In genomic region chr1:29591601-29592260, GRCh38 we compare ENCODE assay signal across 24 cellular contexts.
"Had no signal": no experiment of that assay in that cellular context is flagged by ENCODE, and none has a peak within 500 bp of the region (broad histone marks: within the 10 kb centered on the region; RNA-seq: fewer than 3 reads in every experiment).

No MANE protein-coding gene starts in this region.

- H3K4me1 ChIP-seq: breast epithelium, left lung, pancreas, psoas muscle, right atrium auricular region, spleen, testis had no signal

- FAIRE-seq: colon, pancreas, TTC549 had no signal

- H3K27me3 ChIP-seq: breast epithelium, pancreas, right atrium auricular region, testis had no signal

- ATAC-seq: activated CD8-positive, alpha-beta T cell treated with anti-CD3 and anti-CD28 coated beads for 36 hours; activated T-cell treated with anti-CD3 and anti-CD28 coated beads, Interleukin-2, amount 50 U/mL, for 4 hours; left lung; pancreas; psoas muscle had no signal

- H3K27ac ChIP-seq: breast epithelium, left lung, neutrophil, pancreas, psoas muscle, right atrium auricular region, spleen, testis, WERI-Rb-1 had no signal

- H3K9me3 ChIP-seq: breast epithelium, left lung, neutrophil, pancreas, psoas muscle, right atrium auricular region, spleen, testis had no signal

- H3K36me3 ChIP-seq: breast epithelium, left lung, neutrophil, pancreas, right atrium auricular region, spleen, WERI-Rb-1 had no signal

- H3K4me3 ChIP-seq: breast epithelium, left lung, pancreas, psoas muscle, right atrium auricular region, spleen, testis had no signal

- DNase-seq: activated CD4-positive, alpha-beta T cell treated with anti-CD3 and anti-CD28 coated beads, Interleukin-2, amount 10 ng/mL, durations not matched to agents 7 days and 5 days; activated CD4-positive, CD25-positive, alpha-beta regulatory T cell treated with anti-CD3 and anti-CD28 coated beads, Interleukin-2, amount 50 U/mL, for 72 hours; activated CD8-positive, alpha-beta T cell treated with anti-CD3 and anti-CD28 coated beads for 36 hours; activated naive CD4-positive, alpha-beta T cell; activated naive CD8-positive, alpha-beta T cell treated with anti-CD3 and anti-CD28 coated beads for 36 hours; activated T-cell treated with anti-CD3 and anti-CD28 coated beads, Interleukin-2, amount 50 U/mL, for 4 hours; foreskin fibroblast; left lung; midbrain; natural killer cell; pancreas; psoas muscle; spleen; stimulated activated CD4-positive, alpha-beta T cell treated with anti-CD3 and anti-CD28 coated beads, Interleukin-4, amount 100 ng/mL, for 1 hour; stimulated activated naive CD4-positive, alpha-beta T cell; T-helper 1 cell; testis; trophoblast cell; WERI-Rb-1 had no signal
